In the genomic region with DNA sequence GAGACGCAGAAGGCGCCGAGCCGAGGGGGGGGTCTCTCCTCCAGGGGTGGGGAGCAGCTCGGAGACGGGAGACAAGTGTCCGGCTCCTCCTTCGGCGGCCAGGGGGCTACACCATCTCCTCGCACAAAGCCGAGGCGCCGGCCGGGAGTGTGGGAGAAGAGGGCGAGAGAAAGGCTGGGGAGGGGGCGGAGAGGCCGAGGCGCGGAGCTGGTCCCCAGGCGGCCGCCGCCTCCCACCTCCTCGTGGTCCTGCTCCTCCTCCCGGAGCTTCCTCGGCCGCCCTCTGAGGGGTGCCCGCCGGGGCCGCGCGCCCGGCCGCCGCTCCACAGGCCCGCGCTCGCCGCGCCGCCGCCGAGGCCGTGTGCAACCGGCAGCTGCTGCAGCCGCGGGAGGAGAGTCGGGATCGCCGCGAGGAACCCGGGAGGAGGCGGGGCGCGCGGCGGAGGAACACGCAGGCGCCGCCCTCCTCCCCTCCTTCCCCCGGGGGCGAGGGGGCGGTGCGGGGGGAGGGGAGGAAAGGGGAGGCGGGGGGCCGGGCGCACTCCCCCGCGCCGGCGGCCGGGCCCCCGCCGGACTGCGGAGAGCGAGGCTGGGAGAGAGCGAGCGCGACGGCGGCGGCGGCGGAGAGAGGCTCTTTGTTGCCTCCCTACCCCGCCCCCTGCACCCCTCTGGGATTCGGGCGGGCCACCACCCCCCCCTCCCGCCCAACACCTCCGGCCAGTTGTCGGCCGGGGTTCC, we compare ENCODE assay signal across 8 cellular contexts. TPM values are rescaled to one million over a fixed set of nuclear protein-coding genes. Genes with fewer than 3 reads are reported as not detected.
A peak's percentile ranks its signal among the peaks of the same experiment; 100 is the strongest.
DNase-seq lines count a peak whose midpoint lies in the region; ATAC-seq, FAIRE-seq and TF ChIP-seq lines count a peak whose summit lies in the region.

A gene (minus strand): TSS at position 398 of the 737 bp plus-strand sequence. CDS start 433 bp downstream, outside the sequence.

- TF ChIP-seq POLR2A in HCT116 (IDR thresholded peaks at IDR 0.05; ENCODE audit: borderline replicate concordance, extremely low read depth, insufficient read depth, insufficient read length), result peak; percentile 76

- H4K20me1 ChIP-seq in HCT116 (ENCODE audit: insufficient read depth) (no peaks in the 10 kb centered on the region), smooth muscle cell (ENCODE audit: low read depth) (peaks cover 44% of the 10 kb centered on the region)

- H3K79me2 ChIP-seq in HCT116 (ENCODE audit: insufficient read depth, low read length) (peaks cover 46% of the 10 kb centered on the region), smooth muscle cell (ENCODE audit: low read depth) (peaks cover 48% of the 10 kb centered on the region)

- H3K36me3 ChIP-seq in HCT116 (ENCODE audit: control insufficient read depth in 1 of 2, insufficient read depth in 2 of 2, low read length in 2 of 2) (no peaks in the 10 kb centered on the region), kidney (ENCODE audit: control insufficient read depth in 1 of 2, insufficient read depth in 2 of 2, low read length in 2 of 2) (no peaks in the 10 kb centered on the region), smooth muscle cell (ENCODE audit: low read depth) (no peaks in the 10 kb centered on the region)

- H3K9me3 ChIP-seq in HCT116 (ENCODE audit: control insufficient read depth in 1 of 2, insufficient read depth in 1 of 2, low read depth in 1 of 2, low read length in 2 of 2), result no peaks in the 10 kb centered on the region
- H3K9me3 ChIP-seq in kidney (ENCODE audit: control insufficient read depth in 1 of 2, low read length in 2 of 2), result no peaks in the 10 kb centered on the region
- no peaks in the 10 kb centered on the region for H3K9me3 ChIP-seq in smooth muscle cell (replicated peaks; ENCODE audit: low read depth)

- RAD21 ChIA-PET in HCT116 (lab: Charles Lee; ENCODE audit: low non-redundant PET in 1 of 2, low total read pairs in 2 of 2, uncharacterized antibody in 2 of 2, unreplicated experiment in 2 of 2), result no interaction called here

- peaks cover 35% of the 10 kb centered on the region for H3F3A ChIP-seq in smooth muscle cell (ENCODE audit: low read depth)

- H3K27ac ChIP-seq in HCT116 (ENCODE audit: low read depth, low read length), result peak within 1 kb of the TSS; percentile 84
- H3K27ac ChIP-seq in VCaP, result peak within 1 kb of the TSS; percentile 97
- peak within 1 kb of the TSS; percentile 92 to 93 for H3K27ac ChIP-seq in kidney (ENCODE audit: low read depth in 2 of 2, low read length in 2 of 2)
- H3K27ac ChIP-seq in smooth muscle cell (ENCODE audit: low read depth), result peak within 1 kb of the TSS; percentile 99

- DNase-seq in DMS114 treated with DMSO at 0.1 percent for 48 hours (lab: John Stamatoyannopoulos, UW; ENCODE audit: unreplicated experiment) (peak; percentile 63), HCT116 (ENCODE audit: low read depth, low spot score) (no peak), NCI-H1930 (lab: John Stamatoyannopoulos, UW) (peak; percentile 83 to 89), choroid plexus epithelial cell (ENCODE audit: low read depth) (peak; percentile 82), kidney (peak; percentile 93), smooth muscle cell (lab: John Stamatoyannopoulos, UW; ENCODE audit: unreplicated experiment) (peak; percentile 72), SKM-1 treated with dmso at 0.1 percent for 144 hours (lab: John Stamatoyannopoulos, UW; ENCODE audit: unreplicated experiment) (no peak)

- peak within 1 kb of the TSS; percentile 54 to 75 for H3K4me3 ChIP-seq in HCT116 (replicated peaks in 1 of 2; ENCODE audit: low read depth in 1 of 2, low read length in 2 of 2)
- peak within 1 kb of the TSS; percentile 87 for H3K4me3 ChIP-seq in choroid plexus epithelial cell (ENCODE audit: low read depth, low read length)
- peak within 1 kb of the TSS; percentile 84 to 86 for H3K4me3 ChIP-seq in kidney (ENCODE audit: low read length in 2 of 2)
- H3K4me3 ChIP-seq in smooth muscle cell, result peak within 1 kb of the TSS; percentile 98

- no peaks in the 10 kb centered on the region for H3K27me3 ChIP-seq in HCT116 (ENCODE audit: insufficient read depth, low read length)
- H3K27me3 ChIP-seq in smooth muscle cell (ENCODE audit: low read depth), result no peaks in the 10 kb centered on the region

- H2AFZ ChIP-seq in HCT116 (ENCODE audit: low read depth, low read length, poor library complexity, severe bottlenecking), result no peak within 1 kb of the TSS
- H2AFZ ChIP-seq in smooth muscle cell (ENCODE audit: low read depth), result no peak within 1 kb of the TSS

- peak; percentile 76 for ATAC-seq in HCT116

- CTCF ChIA-PET in HCT116 (lab: Charles Lee), result interaction anchor here (0.6 kb wide), 1 partner anchor 172 kb away, joined by 3 read pairs; no protein-coding TSS in a partner anchor

- intact Hi-C loops in HCT116 (cut with micrococcal nuclease) (loop anchor here (10.0 kb wide), 1 partner anchor 98 kb away; no protein-coding TSS in a partner anchor), kidney (cut with DNase I) (no loop called here)

- H3K4me2 ChIP-seq in HCT116 (ENCODE audit: low read length) (peak within 1 kb of the TSS; percentile 79), smooth muscle cell (peak within 1 kb of the TSS; percentile 99)

- no peak for TF ChIP-seq CTCF in HCT116 (IDR thresholded peaks at IDR 0.05 in 2 of 3, conservative IDR thresholded peaks at IDR 0.05 in 1 of 3; ENCODE audit: borderline replicate concordance in 1 of 3, insufficient read depth in 1 of 3, low read depth in 2 of 3, low read length in 2 of 3)
- TF ChIP-seq CTCF in VCaP (conservative IDR thresholded peaks at IDR 0.05), result no peak
- TF ChIP-seq CTCF in choroid plexus epithelial cell (conservative IDR thresholded peaks at IDR 0.05; ENCODE audit: low read depth, low read length), result no peak
- no peak for TF ChIP-seq CTCF in kidney (IDR thresholded peaks at IDR 0.05; ENCODE audit: borderline replicate concordance, extremely low read depth, insufficient read depth)
- no peak for TF ChIP-seq CTCF in smooth muscle cell (IDR thresholded peaks at IDR 0.05; ENCODE audit: borderline replicate concordance, insufficient read depth, poor library complexity, severe bottlenecking)

- no peak for FAIRE-seq in kidney (lab: Jason Lieb, UNC)

- POLR2A ChIA-PET in HCT116 (lab: Charles Lee), result interaction anchor here (0.7 to 0.9 kb wide), 4 partner anchors 10 to 111 kb away, joined by 3 to 4 read pairs (median 3); no protein-coding TSS in a partner anchor

- H3K9me2 ChIP-seq in HCT116 (ENCODE audit: insufficient read depth), result no peaks in the 10 kb centered on the region

- BruUV-seq in HCT116 (replicated peaks; lab: Mats Ljungman, UMichigan), result no TSS peak

- 3% methylated on average over 27 of the region's 90 CpGs for WGBS in smooth muscle cell (ENCODE audit: low lambda C conversion rate)

- peaks cover 40 to 53% of the 10 kb centered on the region in 2 experiments for H3K4me1 ChIP-seq in HCT116 (ENCODE audit: control insufficient read depth in 1 of 2, insufficient read depth in 2 of 2, low read length in 2 of 2)
- H3K4me1 ChIP-seq in kidney (ENCODE audit: control insufficient read depth in 1 of 2, insufficient read depth in 1 of 2, low read depth in 1 of 2, low read length in 2 of 2), result peaks cover 3 to 4% of the 10 kb centered on the region in 2 donors
- H3K4me1 ChIP-seq in smooth muscle cell (ENCODE audit: low read depth), result peaks cover 33% of the 10 kb centered on the region

- no peak for TF ChIP-seq RAD21 in HCT116 (IDR thresholded peaks at IDR 0.05; ENCODE audit: low read depth)

- H3K9ac ChIP-seq in HCT116 (ENCODE audit: low read length) (peak within 1 kb of the TSS; percentile 86), kidney (ENCODE audit: low read length in 2 of 2) (peak within 1 kb of the TSS; percentile 86 to 91), smooth muscle cell (ENCODE audit: low read depth) (peak within 1 kb of the TSS; percentile 98)

TF ChIP-seq in HCT116, 20 proteins besides CTCF, POLR2A, EP300 and RAD21 (continues in another document):
- TF ChIP-seq SIN3A (IDR thresholded peaks at IDR 0.05; ENCODE audit: low read depth) (peak; percentile 38; the same call in 1 of the 2 replicates), ZFX (IDR thresholded peaks at IDR 0.05) (peak; percentile 37; the same call in 1 of the 2 replicates), TCF7L2 (IDR thresholded peaks at IDR 0.05; ENCODE audit: borderline replicate concordance, extremely low read depth, insufficient read depth, insufficient read length) (peak; percentile 46), POLR2AphosphoS5 (IDR thresholded peaks at IDR 0.05; ENCODE audit: low read depth, low read length) (peak; percentile 78), YY1 (IDR thresholded peaks at IDR 0.05; ENCODE audit: extremely low read depth, insufficient replicate concordance, low read depth, low read length) (no peak), EGR1 (IDR thresholded peaks at IDR 0.05; ENCODE audit: low read depth) (peak; percentile 42; the same call in 1 of the 2 replicates), JUND (IDR thresholded peaks at IDR 0.05) (no peak)
- TF ChIP-seq, protein P1, sequence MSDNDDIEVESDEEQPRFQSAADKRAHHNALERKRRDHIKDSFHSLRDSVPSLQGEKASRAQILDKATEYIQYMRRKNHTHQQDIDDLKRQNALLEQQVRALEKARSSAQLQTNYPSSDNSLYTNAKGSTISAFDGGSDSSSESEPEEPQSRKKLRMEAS (IDR thresholded peaks at IDR 0.05), result peak; percentile 18; the same call in 1 of the 2 replicates

RNA-seq across cellular contexts. Expression of the gene that starts here (rescaled TPM):
- total RNA-seq in HCT116 (2021; ENCODE audit: unreplicated experiment), result 100 TPM
- polyA plus RNA-seq in HCT116 (2012), result 39.7 and 44.9 TPM in 2 replicates
- total RNA-seq in kidney, result 42.3 TPM
- polyA plus RNA-seq in kidney (ENCODE audit: insufficient read depth, low read depth, low replicate concordance), result 6.2 TPM
- 147 and 170 TPM in 2 replicates for total RNA-seq in smooth muscle cell
- polyA plus RNA-seq in smooth muscle cell, result 39.3 and 70.5 TPM in 2 replicates

Comparison
In these comparisons a context has a peak if more than half of its experiments do, and no peak if none do; other contexts are left out.
1. DNase-seq: peak in DMS114 treated with DMSO at 0.1 percent for 48 hours (single experiment), NCI-H1930 (2 of 2), choroid plexus epithelial cell (single experiment), kidney (single experiment) and smooth muscle cell (single experiment); none in HCT116 (single experiment) and SKM-1 treated with dmso at 0.1 percent for 144 hours (single experiment).
2. Peak in every context shown above with its lines, with median percentiles within 50 percentile points of each other: H3K27ac ChIP-seq, H3K4me3 ChIP-seq and H3K9ac ChIP-seq.